ENCODE assay signal across 8 cellular contexts in genomic region chr4:52659016-52659721, GRCh38. TPM values are rescaled to one million over a fixed set of nuclear protein-coding genes. Genes with fewer than 3 reads are reported as not detected.
DNase-seq lines count a peak whose midpoint lies in the region; ATAC-seq and TF ChIP-seq lines count a peak whose summit lies in the region.

USP46 (minus strand) TSS chr4:52659301; CDS start chr4:52659150, 151 bp downstream.

- no peaks in the 10 kb centered on the region for H3K9me3 ChIP-seq in right lobe of liver

- TF ChIP-seq CTCF in AG09309 (IDR thresholded peaks at IDR 0.05; ENCODE audit: control insufficient read depth, insufficient read depth, low read depth, low read length, missing control alignments): no peak
- TF ChIP-seq CTCF in dorsolateral prefrontal cortex (IDR thresholded peaks at IDR 0.05 in 54 of 56, conservative IDR thresholded peaks at IDR 0.05 in 2 of 56; ENCODE audit: low read depth in 1 of 56, partially characterized antibody in 56 of 56): peak in 3 of 56 donors; percentile 3 to 13 (median 8)
- TF ChIP-seq CTCF in right lobe of liver (IDR thresholded peaks at IDR 0.05): no peak

- H3K27me3 ChIP-seq in dorsolateral prefrontal cortex (no peaks in the 10 kb centered on the region), right lobe of liver (no peaks in the 10 kb centered on the region)

- peaks cover 0 to 7% (median 0%) of the 10 kb centered on the region in 4 donors for H3K4me1 ChIP-seq in right lobe of liver

- DNase-seq in AG09309 (ENCODE audit: low read depth): no peak
- peak; percentile 75 for DNase-seq in NCI-H2227 (lab: John Stamatoyannopoulos, UW; ENCODE audit: unreplicated experiment)
- peak; percentile 45 for DNase-seq in activated CD4-positive, alpha-beta T cell treated with anti-CD3 and anti-CD28 coated beads, Interleukin-2, amount 50 U/mL, for 1 hour
- peak; percentile 42 to 80 (median 64) for DNase-seq in dorsolateral prefrontal cortex
- DNase-seq in right lobe of liver: peak; percentile 85 to 87 (median 86)
- DNase-seq in stimulated activated CD4-positive, alpha-beta T cell treated with anti-CD3 and anti-CD28 coated beads, Interleukin-4, amount 100 ng/mL, for 4 hours: peak; percentile 44 to 68

- TF ChIP-seq POLR2A in right lobe of liver (IDR thresholded peaks at IDR 0.05): peak; percentile 86

- intact Hi-C loops in dorsolateral prefrontal cortex (cut with DNase I): loop anchor here (2.0 kb wide), 1 partner anchor 54 kb away; no protein-coding TSS in a partner anchor
- intact Hi-C loops in right lobe of liver (cut with DNase I): no loop called here

- H3K27ac ChIP-seq in dorsolateral prefrontal cortex (peak within 1 kb of the TSS; percentile 45 to 98 (median 92)), right lobe of liver (peak within 1 kb of the TSS; percentile 88 to 97 (median 96))

- ATAC-seq in GM18519 (IDR thresholded peaks at IDR 0.05; ENCODE audit: low FRiP score, unreplicated experiment): peak; percentile 60
- ATAC-seq in HG02981 (IDR thresholded peaks at IDR 0.05; ENCODE audit: unreplicated experiment): peak; percentile 81
- peak; percentile 90 to 95 (median 92) for ATAC-seq in right lobe of liver

- under 1% methylated on average over 33 of the region's 90 CpGs for WGBS in right lobe of liver (ENCODE audit: insufficient coverage, low coverage, low lambda C conversion rate, missing lambda C conversion rate)

- no peaks in the 10 kb centered on the region for H3K36me3 ChIP-seq in right lobe of liver

- H3K4me3 ChIP-seq in AG09309 (ENCODE audit: control insufficient read depth, low read depth, low read length) (peak within 1 kb of the TSS; percentile 69), dorsolateral prefrontal cortex (peak within 1 kb of the TSS; percentile 62 to 94 (median 79)), right lobe of liver (peak within 1 kb of the TSS; percentile 72 to 78 (median 77))

RNA-seq across cellular contexts. Expression of gene USP46, which starts in this region (rescaled TPM):
- 100 to 1,000 TPM in 76 of 120 experiments, 10 to 100 TPM in 44; 55.4 to 143 (median 107) TPM for total RNA-seq in dorsolateral prefrontal cortex
- 1 to 10 TPM; 4.0 to 5.7 (median 4.9) TPM for total RNA-seq in right lobe of liver

Comparison
In these comparisons a context has a peak if more than half of its experiments do, and no peak if none do; other contexts are left out.
1. RNA of gene USP46 (total RNA-seq): 55.4 to 143 TPM in dorsolateral prefrontal cortex; 4.0 to 5.7 TPM in right lobe of liver; every median in the first group is over 4 times any median in the second.
2. intact Hi-C loops: an anchor here in dorsolateral prefrontal cortex (2.0 kb wide); none called in right lobe of liver.
3. Peak in every context shown above with its lines, with median percentiles within 50 percentile points of each other: H3K4me3 ChIP-seq and ATAC-seq.